ENCODE assay signal across 1 cellular context in genomic region chr11:1219836-1220810, GRCh38.
TF ChIP-seq lines count a peak whose summit lies in the region.

No MANE protein-coding gene starts in this region.

TF ChIP-seq in HepG2, 621 proteins besides CTCF, POLR2A, EP300 and RAD21 (continued from another document and continues in another):
- TF ChIP-seq CERS6 (CRISPR knock-in tag; IDR thresholded peaks at IDR 0.05), result no peak
- TF ChIP-seq ZNF329 (CRISPR knock-in tag; IDR thresholded peaks at IDR 0.05; ENCODE audit: low read depth), result no peak
- 0 out of 2 replicates have a peak, but pooled peaks have one; percentile 33 for TF ChIP-seq MXD1 (CRISPR knock-in tag; IDR thresholded peaks at IDR 0.05)
- TF ChIP-seq ZNF180 (CRISPR knock-in tag; IDR thresholded peaks at IDR 0.05; ENCODE audit: borderline replicate concordance, low read depth), result 0 out of 2 replicates have a peak, but pooled peaks have one; percentile 39
- peak; percentile 27; the same call in 1 of the 2 replicates for TF ChIP-seq TAF1 (CRISPR knock-in tag; IDR thresholded peaks at IDR 0.05)
- peak; percentile 80 for TF ChIP-seq ZBTB25 (CRISPR knock-in tag; IDR thresholded peaks at IDR 0.05)
- TF ChIP-seq ZNF562 (CRISPR knock-in tag; IDR thresholded peaks at IDR 0.05; ENCODE audit: borderline replicate concordance), result no peak
- peak; percentile 47; the same call in 1 of the 2 replicates for TF ChIP-seq ZNF431 (CRISPR knock-in tag; IDR thresholded peaks at IDR 0.05; ENCODE audit: borderline replicate concordance, low read depth)
- TF ChIP-seq HOXA3 (CRISPR knock-in tag; IDR thresholded peaks at IDR 0.05), result peak; percentile 84
- TF ChIP-seq KDM5B (CRISPR knock-in tag; IDR thresholded peaks at IDR 0.05; ENCODE audit: borderline replicate concordance), result peak; percentile 42; the same call in 1 of the 2 replicates
- peak; percentile 79 for TF ChIP-seq RCOR2 (CRISPR knock-in tag; IDR thresholded peaks at IDR 0.05)
- TF ChIP-seq ZSCAN20 (CRISPR knock-in tag; IDR thresholded peaks at IDR 0.05; ENCODE audit: borderline replicate concordance), result 0 out of 2 replicates have a peak, but pooled peaks have one; percentile 64
- TF ChIP-seq RFXANK (CRISPR knock-in tag; IDR thresholded peaks at IDR 0.05), result no peak
- TF ChIP-seq ZNF772 (CRISPR knock-in tag; IDR thresholded peaks at IDR 0.05), result 0 out of 2 replicates have a peak, but pooled peaks have one; percentile 22
- TF ChIP-seq TARDBP (CRISPR knock-in tag; IDR thresholded peaks at IDR 0.05), result peak; percentile 88
- peak; percentile 95 for TF ChIP-seq TBX3 (IDR thresholded peaks at IDR 0.05; ENCODE audit: borderline replicate concordance)
- TF ChIP-seq ZNF720 (CRISPR knock-in tag; IDR thresholded peaks at IDR 0.05), result no peak
- no peak for TF ChIP-seq PTBP1 (IDR thresholded peaks at IDR 0.05; ENCODE audit: low read depth, low read length, poor library complexity, severe bottlenecking)
- peak; percentile 72 for TF ChIP-seq CREM (IDR thresholded peaks at IDR 0.05)
- no peak for TF ChIP-seq CREM (CRISPR knock-in tag; IDR thresholded peaks at IDR 0.05)
- TF ChIP-seq HNF1B (CRISPR knock-in tag; IDR thresholded peaks at IDR 0.05), result peak; percentile 91
- peak; percentile 82 for TF ChIP-seq ZNF564 (CRISPR knock-in tag; IDR thresholded peaks at IDR 0.05)
- TF ChIP-seq RBAK (CRISPR knock-in tag; IDR thresholded peaks at IDR 0.05), result no peak
- no peak for TF ChIP-seq ZNF33B (CRISPR knock-in tag; IDR thresholded peaks at IDR 0.05)
- TF ChIP-seq GPBP1L1 (CRISPR knock-in tag; IDR thresholded peaks at IDR 0.05), result no peak
- TF ChIP-seq PITX1 (CRISPR knock-in tag; IDR thresholded peaks at IDR 0.05), result peak; percentile 84
- no peak for TF ChIP-seq IKZF1 (IDR thresholded peaks at IDR 0.05)
- no peak for TF ChIP-seq SNAPC2 (CRISPR knock-in tag; IDR thresholded peaks at IDR 0.05)
- no peak for TF ChIP-seq ZBTB21 (CRISPR knock-in tag; IDR thresholded peaks at IDR 0.05)
- TF ChIP-seq TCF12 (IDR thresholded peaks at IDR 0.05), result no peak
- TF ChIP-seq TCF12 (CRISPR knock-in tag; IDR thresholded peaks at IDR 0.05), result peak; percentile 95
- TF ChIP-seq ZSCAN12 (CRISPR knock-in tag; IDR thresholded peaks at IDR 0.05), result no peak
- TF ChIP-seq TBX2 (CRISPR knock-in tag; IDR thresholded peaks at IDR 0.05; ENCODE audit: borderline replicate concordance), result peak; percentile 100
- peak; percentile 48; the same call in 1 of the 2 replicates for TF ChIP-seq ZMAT3 (CRISPR knock-in tag; conservative IDR thresholded peaks at IDR 0.05)
- no peak for TF ChIP-seq DR1 (CRISPR knock-in tag; IDR thresholded peaks at IDR 0.05)
- peak; percentile 96 for TF ChIP-seq ZBTB7A (CRISPR knock-in tag; IDR thresholded peaks at IDR 0.05)
- no peak for TF ChIP-seq ZNF224 (CRISPR knock-in tag; IDR thresholded peaks at IDR 0.05)
- peak; percentile 96 for TF ChIP-seq ZNF746 (CRISPR knock-in tag; IDR thresholded peaks at IDR 0.05)
- no peak for TF ChIP-seq HDAC6 (IDR thresholded peaks at IDR 0.05; ENCODE audit: low read depth, low read length)
- TF ChIP-seq NFYC (CRISPR knock-in tag; IDR thresholded peaks at IDR 0.05), result peak; percentile 24; the same call in 1 of the 2 replicates
- no peak for TF ChIP-seq FOXA1 (IDR thresholded peaks at IDR 0.05)
- peak; percentile 98 for TF ChIP-seq FOXA1 (CRISPR knock-in tag; IDR thresholded peaks at IDR 0.05)
- 0 out of 2 replicates have a peak, but pooled peaks have one; percentile 56 for TF ChIP-seq ZNF567 (CRISPR knock-in tag; IDR thresholded peaks at IDR 0.05; ENCODE audit: borderline replicate concordance)
- TF ChIP-seq SIN3B (IDR thresholded peaks at IDR 0.05; ENCODE audit: low read length), result no peak
- no peak for TF ChIP-seq ZNF260 (CRISPR knock-in tag; IDR thresholded peaks at IDR 0.05; ENCODE audit: borderline replicate concordance, low read depth)
- peak; percentile 83 for TF ChIP-seq RXRB (CRISPR knock-in tag; IDR thresholded peaks at IDR 0.05; ENCODE audit: borderline replicate concordance)
- TF ChIP-seq REL (CRISPR knock-in tag; conservative IDR thresholded peaks at IDR 0.05), result 0 out of 2 replicates have a peak, but pooled peaks have one; percentile 65
- TF ChIP-seq ZNF609 (CRISPR knock-in tag; IDR thresholded peaks at IDR 0.05; ENCODE audit: borderline replicate concordance), result peak; percentile 99
- peak; percentile 92; the same call in 1 of the 2 replicates for TF ChIP-seq ZNF253 (CRISPR knock-in tag; IDR thresholded peaks at IDR 0.05; ENCODE audit: borderline replicate concordance)
- peak; percentile 86 for TF ChIP-seq ERF (CRISPR knock-in tag; IDR thresholded peaks at IDR 0.05)
- TF ChIP-seq KMT2A (CRISPR knock-in tag; IDR thresholded peaks at IDR 0.05), result 0 out of 2 replicates have a peak, but pooled peaks have one; percentile 27
- peak; percentile 29; the same call in 1 of the 2 replicates for TF ChIP-seq KMT2B (CRISPR knock-in tag; IDR thresholded peaks at IDR 0.05)
- TF ChIP-seq HIVEP1 (CRISPR knock-in tag; IDR thresholded peaks at IDR 0.05), result peak; percentile 93
- peak; percentile 60 for TF ChIP-seq TEAD3 (CRISPR knock-in tag; optimal IDR thresholded peaks at IDR 0.05; ENCODE audit: borderline replicate concordance)
- TF ChIP-seq CBFB (CRISPR knock-in tag; IDR thresholded peaks at IDR 0.05), result peak; percentile 95
- peak; percentile 96 for TF ChIP-seq PHF21A (CRISPR knock-in tag; IDR thresholded peaks at IDR 0.05)
- TF ChIP-seq CCAR2 (optimal IDR thresholded peaks at IDR 0.05; ENCODE audit: low read depth, low read length), result no peak
- TF ChIP-seq STAG1 (CRISPR knock-in tag; IDR thresholded peaks at IDR 0.05), result no peak
- TF ChIP-seq ZNF800 (CRISPR knock-in tag; IDR thresholded peaks at IDR 0.05), result peak; percentile 70; the same call in 1 of the 2 replicates
- TF ChIP-seq ZNF629 (CRISPR knock-in tag; conservative IDR thresholded peaks at IDR 0.05), result no peak; the same call in 1 of the 2 replicates
- no peak for TF ChIP-seq RFX3 (CRISPR knock-in tag; IDR thresholded peaks at IDR 0.05)
- peak; percentile 64 for TF ChIP-seq ZBTB33 (CRISPR knock-in tag; IDR thresholded peaks at IDR 0.05)
- 0 out of 2 replicates have a peak, but pooled peaks have one; percentile 26 for TF ChIP-seq ZBTB42 (CRISPR knock-in tag; IDR thresholded peaks at IDR 0.05)
- no peak for TF ChIP-seq NCOR1 (IDR thresholded peaks at IDR 0.05; ENCODE audit: borderline replicate concordance, low read length)
- TF ChIP-seq SIX1 (CRISPR knock-in tag; IDR thresholded peaks at IDR 0.05; ENCODE audit: borderline replicate concordance), result 0 out of 2 replicates have a peak, but pooled peaks have one; percentile 37
